Comparison of ENCODE assay signal across 17 cellular contexts in the genomic region with DNA sequence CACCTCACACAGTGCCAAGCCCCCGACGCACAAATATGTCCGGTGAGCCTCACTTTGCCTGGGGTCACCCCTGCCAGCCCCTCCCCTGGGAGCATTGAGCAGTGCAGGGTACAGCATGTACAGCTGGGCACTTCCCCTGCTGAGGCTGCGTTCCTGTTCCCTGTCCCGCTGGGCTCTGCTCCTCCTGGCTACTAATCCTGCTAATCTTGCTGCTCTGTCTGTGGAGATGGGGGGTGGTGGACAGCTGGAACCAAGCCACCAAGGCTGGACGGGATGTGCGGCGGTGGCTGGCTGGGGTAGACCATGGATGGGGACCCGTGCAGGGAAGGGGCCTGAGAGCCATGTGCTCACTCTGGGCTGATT. TPM values are rescaled to one million over a fixed set of nuclear protein-coding genes. Genes with fewer than 3 reads are reported as not detected.
DNase-seq lines count a peak whose midpoint lies in the region; ATAC-seq and TF ChIP-seq lines count a peak whose summit lies in the region.
"Had no signal": no experiment of that assay in that cellular context is flagged by ENCODE, and none has a peak within 500 bp of the region (broad histone marks: within the 10 kb centered on the region; RNA-seq: fewer than 3 reads in every experiment).

No MANE protein-coding gene starts in this region.

- DNase-seq in NCI-H524 (lab: John Stamatoyannopoulos, UW) = peak; percentile 53 to 76
- DNase-seq in esophagus muscularis mucosa (ENCODE audit: extremely low spot score) = no peak
- peak; percentile 54 to 89 for DNase-seq in psoas muscle
- no peak for DNase-seq in Kasumi-1 (lab: John Stamatoyannopoulos, UW)
- DNase-seq in mesenteric fat pad (ENCODE audit: low spot score) = no peak
- no peak for DNase-seq in stimulated activated naive CD8-positive, alpha-beta T cell treated with anti-CD3 and anti-CD28 coated beads, Interleukin-15, Interleukin-2, amounts not matched to agents 100 U/mL and 50 U/mL, for 24 hours
- DNase-seq: activated CD4-positive, alpha-beta T cell treated with anti-CD3 and anti-CD28 coated beads, Interleukin-2, amount 50 U/mL, for 48 hours; activated effector memory CD4-positive, alpha-beta T cell treated with anti-CD3 and anti-CD28 coated beads, Interleukin-2, amount 50 U/mL, for 16 hours; central memory CD4-positive, alpha-beta T cell; erythroblast; HFFc6; midbrain; NCI-H1105; NCI-H345; PC-3 had no signal

- no peak for TF ChIP-seq EP300 in esophagus muscularis mucosa (IDR thresholded peaks at IDR 0.05)

- TF ChIP-seq POLR2A in esophagus muscularis mucosa (IDR thresholded peaks at IDR 0.05; ENCODE audit: low read depth) = no peak

- H3K27me3 ChIP-seq in esophagus muscularis mucosa (peaks cover 0 to 14% (median 4%) of the 10 kb centered on the region in 4 donors), psoas muscle (ENCODE audit: insufficient read depth in 3 of 3, low read length in 2 of 3) (no peaks in the 10 kb centered on the region)

- H3K9me3 ChIP-seq in esophagus muscularis mucosa (no peaks in the 10 kb centered on the region), psoas muscle (no peaks in the 10 kb centered on the region)

- H3K4me1 ChIP-seq in esophagus muscularis mucosa (peaks cover 44 to 76% (median 71%) of the 10 kb centered on the region in 4 donors), psoas muscle (peaks cover 60% of the 10 kb centered on the region)

- intact Hi-C loops in esophagus muscularis mucosa (cut with DNase I) = no loop called here
- intact Hi-C loops in psoas muscle (cut with DNase I) = no loop called here

- TF ChIP-seq CTCF in esophagus muscularis mucosa (IDR thresholded peaks at IDR 0.05) (no peak), psoas muscle (IDR thresholded peaks at IDR 0.05) (no peak)

- peak overlapping the region; percentile 31 to 73 (median 60) for H3K27ac ChIP-seq in esophagus muscularis mucosa (replicated peaks in 1 of 4)
- peak overlapping the region; percentile 96 for H3K27ac ChIP-seq in psoas muscle

- 75% methylated on average over 4 of the region's 9 CpGs for WGBS in esophagus muscularis mucosa
- WGBS in psoas muscle, 3 donors = 16 to 34% (median 18%) methylated on average over 9 of the region's 9 CpGs

- H3K36me3 ChIP-seq in esophagus muscularis mucosa = peaks cover 25 to 71% (median 59%) of the 10 kb centered on the region in 4 donors
- H3K36me3 ChIP-seq in psoas muscle (ENCODE audit: insufficient read depth in 1 of 2, low read depth in 1 of 2) = peaks cover 0 to 5% of the 10 kb centered on the region in 2 donors

- ATAC-seq in psoas muscle = peak in 3 of 4 donors; percentile 31 to 59 (median 43)
- no peak for ATAC-seq in stimulated activated naive CD8-positive, alpha-beta T cell treated with anti-CD3 and anti-CD28 coated beads, Interleukin-15, Interleukin-2, amounts not matched to agents 100 U/mL and 50 U/mL, for 24 hours
- ATAC-seq: PC-3 had no signal

- H3K4me3 ChIP-seq in esophagus muscularis mucosa = no peak overlapping the region
- peak overlapping the region; percentile 11 for H3K4me3 ChIP-seq in psoas muscle

RNA-seq across cellular contexts. Expression of a gene that starts 4.1 kb away (rescaled TPM):
- 1 to 10 TPM in 3 of 4 donors, under 1 TPM in 1; 0.99 to 2.1 (median 1.3) TPM for total RNA-seq in esophagus muscularis mucosa
- total RNA-seq in psoas muscle = 1,000 to 10,000 TPM; 3,389 to 5,818 (median 3,842) TPM
- polyA plus RNA-seq in psoas muscle = 1,000 to 10,000 TPM; 2,116 to 7,047 (median 2,671) TPM
- 0.64 TPM for total RNA-seq in mesenteric fat pad

RNA-seq across cellular contexts. Expression of a gene that starts 7.2 kb away (rescaled TPM):
- 10 to 100 TPM in 3 of 4 donors, 1 to 10 TPM in 1; 9.4 to 14.3 (median 10.6) TPM for total RNA-seq in esophagus muscularis mucosa
- 10 to 100 TPM in 2 of 4 donors, 1 to 10 TPM in 2; 5.9 to 15.3 (median 11.8) TPM for total RNA-seq in psoas muscle
- 10 to 100 TPM in 1 of 3 donors, 1 to 10 TPM in 2; 6.0 to 13.0 (median 6.8) TPM for polyA plus RNA-seq in psoas muscle
- total RNA-seq in mesenteric fat pad = 0.35 TPM
- total RNA-seq: T-helper 1 cell treated with Interleukin-12 subunit alpha and Interleukin-12 subunit beta and Interleukin-4 antibody, amounts not matched to agents 30 ng/mL and 1 ng/mL, for 36 hours had no signal
- polyA plus RNA-seq: BJ had no signal

RNA-seq across cellular contexts. Expression of a gene that starts 24.1 kb away (rescaled TPM):
- total RNA-seq in esophagus muscularis mucosa (10 to 100 TPM; 27.5 to 47.3 (median 38.6) TPM), psoas muscle (10 to 100 TPM; 22.5 to 32.6 (median 26.1) TPM), mesenteric fat pad (49.2 TPM)
- 10 to 100 TPM; 33.0 to 62.8 (median 47.9) TPM for polyA plus RNA-seq in psoas muscle

RNA-seq across cellular contexts. Expression of a gene that starts 26.8 kb away (rescaled TPM):
- total RNA-seq in esophagus muscularis mucosa (1 to 10 TPM; 6.2 to 9.4 (median 8.5) TPM), psoas muscle (1 to 10 TPM; 4.5 to 7.9 (median 6.7) TPM), mesenteric fat pad (13.6 TPM)
- polyA plus RNA-seq in psoas muscle = 1 to 10 TPM; 1.4 to 4.2 (median 3.3) TPM

RNA-seq across cellular contexts. Expression of a gene that starts 34.3 kb away (rescaled TPM):
- total RNA-seq in esophagus muscularis mucosa (10 to 100 TPM in 2 of 4 donors, 1 to 10 TPM in 2; 4.9 to 14.8 (median 9.8) TPM), psoas muscle (under 1 TPM in 3 of 4 donors, not detected in 1; 0.21 to 0.42 (median 0.23) TPM), mesenteric fat pad (33.1 TPM)
- 1 to 10 TPM in 1 of 3 donors, under 1 TPM in 2; 0.10 to 1.6 (median 0.35) TPM for polyA plus RNA-seq in psoas muscle
- total RNA-seq: HFFc6; T-helper 1 cell treated with Interleukin-12 subunit alpha and Interleukin-12 subunit beta and Interleukin-4 antibody, amounts not matched to agents 30 ng/mL and 1 ng/mL, for 36 hours had no signal
- polyA plus RNA-seq: BJ had no signal

Comparison
In these comparisons a context has a peak if more than half of its experiments do, and no peak if none do; other contexts are left out.
1. DNase-seq: peak in NCI-H524 (2 of 2) and psoas muscle (2 of 2); none in esophagus muscularis mucosa (single experiment), Kasumi-1 (0 of 2), mesenteric fat pad (single experiment) and stimulated activated naive CD8-positive, alpha-beta T cell treated with anti-CD3 and anti-CD28 coated beads, Interleukin-15, Interleukin-2, amounts not matched to agents 100 U/mL and 50 U/mL, for 24 hours (single experiment).
2. RNA of a gene that starts 4.1 kb away (total RNA-seq): 3,389 to 5,818 TPM in psoas muscle; 0.99 to 2.1 TPM in esophagus muscularis mucosa and 0.64 TPM in mesenteric fat pad (single experiment); every median in the first group is over 1,000 times any median in the second.